ENCODE assay signal across 10 cellular contexts in the genomic region with DNA sequence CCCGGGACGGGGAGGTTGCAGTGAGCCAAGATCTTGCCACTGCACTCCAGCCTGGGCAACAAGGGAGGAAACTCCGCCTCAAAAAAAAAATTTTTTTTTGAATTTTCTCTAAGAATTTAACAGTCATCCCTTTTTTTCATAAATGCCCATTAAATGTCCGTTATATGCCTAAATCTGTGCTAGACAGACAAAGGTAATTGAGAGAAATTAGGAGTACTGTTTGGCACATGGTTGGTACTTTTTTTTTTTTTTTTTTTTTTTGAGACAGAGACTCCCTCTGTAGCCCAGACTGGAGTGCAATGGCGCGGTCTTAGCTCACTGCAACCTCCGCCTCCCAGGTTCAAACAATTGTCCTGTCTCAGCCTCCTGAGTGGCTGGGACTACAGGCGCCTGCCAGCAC. TPM values are rescaled to one million over a fixed set of nuclear protein-coding genes. Genes with fewer than 3 reads are reported as not detected.
DNase-seq lines count a peak whose midpoint lies in the region; ATAC-seq and TF ChIP-seq lines count a peak whose summit lies in the region.
"Had no signal": no experiment of that assay in that cellular context is flagged by ENCODE, and none has a peak within 500 bp of the region (broad histone marks: within the 10 kb centered on the region; RNA-seq: fewer than 3 reads in every experiment).

No MANE protein-coding gene starts in this region.

- CTCF ChIA-PET in A673 (lab: Charles Lee) (no interaction called here), WTC11 (lab: Charles Lee) (no interaction called here)

- no peaks in the 10 kb centered on the region for H3K27me3 ChIP-seq in A673 (replicated peaks; ENCODE audit: insufficient read depth, low read depth, low read length, poor library complexity)
- no peaks in the 10 kb centered on the region for H3K27me3 ChIP-seq in GM23248 (replicated peaks; ENCODE audit: insufficient read depth)
- no peaks in the 10 kb centered on the region for H3K27me3 ChIP-seq in effector memory CD4-positive, alpha-beta T cell (replicated peaks; ENCODE audit: control insufficient read depth, insufficient read depth, low read length, poor library complexity, severe bottlenecking)

- no TSS peak for BruUV-seq in A673 (replicated peaks; lab: Mats Ljungman, UMichigan)

- H3K9me3 Mint-ChIP-seq in WTC11 (no peaks in the 10 kb centered on the region), immature natural killer cell (no peaks in the 10 kb centered on the region)

- H3K4me2 ChIP-seq in GM23248 (ENCODE audit: unreplicated experiment), result peak overlapping the region; percentile 86

- H3K4me3 Mint-ChIP-seq in WTC11, result peak overlapping the region; percentile 88
- H3K4me3 Mint-ChIP-seq in immature natural killer cell, result peak overlapping the region in 3 of 5 donors; percentile 84 to 89 (median 87)

- H3K36me3 ChIP-seq in A673 (ENCODE audit: insufficient read depth, low read length, poor library complexity, severe bottlenecking) (no peaks in the 10 kb centered on the region), GM23248 (ENCODE audit: low read depth) (no peaks in the 10 kb centered on the region)
- no peaks in the 10 kb centered on the region for H3K36me3 ChIP-seq in effector memory CD4-positive, alpha-beta T cell (ENCODE audit: control insufficient read depth, insufficient read depth, low read length)

- 91 to 96% methylated on average over 8 of the region's 8 CpGs for WGBS in GM23248 (ENCODE audit: low coverage in 1 of 2, low lambda C conversion rate in 2 of 2, missing lambda C conversion rate in 2 of 2), 2 experiments

- H3K4me1 Mint-ChIP-seq in WTC11, result peaks cover 15% of the 10 kb centered on the region
- peaks cover 31 to 50% of the 10 kb centered on the region in 2 donors for H3K4me1 Mint-ChIP-seq in immature natural killer cell

- intact Hi-C loops in A673 (cut with micrococcal nuclease; ENCODE audit: unreplicated experiment), result no loop called here

- no peaks in the 10 kb centered on the region for H3K9me3 ChIP-seq in A673 (ENCODE audit: low read depth, low read length, poor library complexity, severe bottlenecking)
- no peaks in the 10 kb centered on the region for H3K9me3 ChIP-seq in GM23248 (ENCODE audit: low read depth)
- H3K9me3 ChIP-seq in effector memory CD4-positive, alpha-beta T cell (ENCODE audit: control insufficient read depth, low read length), result no peaks in the 10 kb centered on the region

- H3K4me3 ChIP-seq in A673 (ENCODE audit: low read depth, low read length, poor library complexity, severe bottlenecking) (peak overlapping the region; percentile 88), GM23248 (peak overlapping the region; percentile 85)
- no peak overlapping the region for H3K4me3 ChIP-seq in effector memory CD4-positive, alpha-beta T cell (ENCODE audit: insufficient read depth, low read depth, low read length, poor library complexity, severe bottlenecking)

- no peaks in the 10 kb centered on the region for H4K20me1 ChIP-seq in GM23248 (ENCODE audit: insufficient read depth)

- H3K9ac ChIP-seq in GM23248, result peak overlapping the region; percentile 95

- peaks cover 70% of the 10 kb centered on the region for H3K79me2 ChIP-seq in GM23248 (ENCODE audit: insufficient read depth)

- no peaks in the 10 kb centered on the region for H3K27me3 Mint-ChIP-seq in WTC11 (ENCODE audit: low read depth)
- H3K27me3 Mint-ChIP-seq in immature natural killer cell (ENCODE audit: low read depth in 3 of 3), result peaks cover 6 to 21% (median 11%) of the 10 kb centered on the region in 3 donors

- no peaks in the 10 kb centered on the region for H3K9me2 ChIP-seq in GM23248 (ENCODE audit: insufficient read depth)

- H3F3A ChIP-seq in GM23248 (ENCODE audit: insufficient read depth), result peaks cover 13% of the 10 kb centered on the region; the same call in 1 of the 2 replicates

- H3K27ac Mint-ChIP-seq in WTC11 (no peak overlapping the region), immature natural killer cell (no peak overlapping the region)

- no peak overlapping the region for H3K27ac ChIP-seq in A673 (ENCODE audit: low read depth, low read length, poor library complexity, severe bottlenecking)
- H3K27ac ChIP-seq in GM23248, result no peak overlapping the region
- H3K27ac ChIP-seq in effector memory CD4-positive, alpha-beta T cell (ENCODE audit: insufficient read depth, low read length, poor library complexity, severe bottlenecking), result no peak overlapping the region

- in situ Hi-C loops in GM23248 (cut with MboI), result no loop called here

- TF ChIP-seq CTCF in A673 (conservative IDR thresholded peaks at IDR 0.05; ENCODE audit: low read depth, low read length) (no peak), WTC11 (IDR thresholded peaks at IDR 0.05) (no peak)

- peaks cover 5% of the 10 kb centered on the region for H3K4me1 ChIP-seq in A673 (ENCODE audit: insufficient read depth, low read length, poor library complexity, severe bottlenecking)
- peaks cover 32% of the 10 kb centered on the region for H3K4me1 ChIP-seq in GM23248 (ENCODE audit: insufficient read depth)
- H3K4me1 ChIP-seq in effector memory CD4-positive, alpha-beta T cell (ENCODE audit: control insufficient read depth, insufficient read depth, low read length, poor library complexity, severe bottlenecking), result peaks cover 17% of the 10 kb centered on the region

- H2AFZ ChIP-seq in GM23248, result no peak overlapping the region

- H3K36me3 Mint-ChIP-seq in WTC11 (no peaks in the 10 kb centered on the region), immature natural killer cell (no peaks in the 10 kb centered on the region)

- POLR2A ChIA-PET in A673 (lab: Charles Lee; ENCODE audit: low non-redundant PET) (no interaction called here), WTC11 (lab: Charles Lee) (interaction anchor here (0.6 kb wide), 1 partner anchor 33 kb away, joined by 3 read pairs; no protein-coding TSS in a partner anchor)

- no peak for ATAC-seq in WTC11
- no peak for ATAC-seq in HG03280 (IDR thresholded peaks at IDR 0.05; ENCODE audit: unreplicated experiment)

- no peak for DNase-seq in A673 (ENCODE audit: low spot score)
- no peak for DNase-seq in GM23248
- no peak for DNase-seq in WTC11 (ENCODE audit: low spot score)
- no peak for DNase-seq in immature natural killer cell
- DNase-seq in effector memory CD4-positive, alpha-beta T cell, result no peak
- no peak for DNase-seq in NCI-H524 (lab: John Stamatoyannopoulos, UW)
- no peak for DNase-seq in occipital lobe (lab: John Stamatoyannopoulos, UW)
- DNase-seq: cerebellar nuclear complex, NCI-H1092 had no signal

TF ChIP-seq in WTC11, 78 proteins besides CTCF, POLR2A, EP300 and RAD21:
- TF ChIP-seq NR3C1 (CRISPR knock-in tag; conservative IDR thresholded peaks at IDR 0.05; ENCODE audit: low read depth), result no peak
- TF ChIP-seq, protein P1, sequence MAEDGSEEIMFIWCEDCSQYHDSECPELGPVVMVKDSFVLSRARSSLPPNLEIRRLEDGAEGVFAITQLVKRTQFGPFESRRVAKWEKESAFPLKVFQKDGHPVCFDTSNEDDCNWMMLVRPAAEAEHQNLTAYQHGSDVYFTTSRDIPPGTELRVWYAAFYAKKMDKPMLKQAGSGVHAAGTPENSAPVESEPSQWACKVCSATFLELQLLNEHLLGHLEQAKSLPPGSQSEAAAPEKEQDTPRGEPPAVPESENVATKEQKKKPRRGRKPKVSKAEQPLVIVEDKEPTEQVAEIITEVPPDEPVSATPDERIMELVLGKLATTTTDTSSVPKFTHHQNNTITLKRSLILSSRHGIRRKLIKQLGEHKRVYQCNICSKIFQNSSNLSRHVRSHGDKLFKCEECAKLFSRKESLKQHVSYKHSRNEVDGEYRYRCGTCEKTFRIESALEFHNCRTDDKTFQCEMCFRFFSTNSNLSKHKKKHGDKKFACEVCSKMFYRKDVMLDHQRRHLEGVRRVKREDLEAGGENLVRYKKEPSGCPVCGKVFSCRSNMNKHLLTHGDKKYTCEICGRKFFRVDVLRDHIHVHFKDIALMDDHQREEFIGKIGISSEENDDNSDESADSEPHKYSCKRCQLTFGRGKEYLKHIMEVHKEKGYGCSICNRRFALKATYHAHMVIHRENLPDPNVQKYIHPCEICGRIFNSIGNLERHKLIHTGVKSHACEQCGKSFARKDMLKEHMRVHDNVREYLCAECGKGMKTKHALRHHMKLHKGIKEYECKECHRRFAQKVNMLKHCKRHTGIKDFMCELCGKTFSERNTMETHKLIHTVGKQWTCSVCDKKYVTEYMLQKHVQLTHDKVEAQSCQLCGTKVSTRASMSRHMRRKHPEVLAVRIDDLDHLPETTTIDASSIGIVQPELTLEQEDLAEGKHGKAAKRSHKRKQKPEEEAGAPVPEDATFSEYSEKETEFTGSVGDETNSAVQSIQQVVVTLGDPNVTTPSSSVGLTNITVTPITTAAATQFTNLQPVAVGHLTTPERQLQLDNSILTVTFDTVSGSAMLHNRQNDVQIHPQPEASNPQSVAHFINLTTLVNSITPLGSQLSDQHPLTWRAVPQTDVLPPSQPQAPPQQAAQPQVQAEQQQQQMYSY (CRISPR knock-in tag; IDR thresholded peaks at IDR 0.05), result no peak
- no peak for TF ChIP-seq ETV6 (CRISPR knock-in tag; IDR thresholded peaks at IDR 0.05)
- no peak for TF ChIP-seq EMX1 (CRISPR knock-in tag; IDR thresholded peaks at IDR 0.05)

RNA-seq across cellular contexts. Expression of a gene that starts 1.7 kb away (rescaled TPM):
- total RNA-seq in A673 (2021) (110 and 115 TPM in 2 replicates), WTC11 (2021) (81.0 to 90.7 TPM (median 84.5 TPM) in 3 replicates), occipital lobe (173 TPM)
- 132 and 165 TPM in 2 replicates for total RNA-seq in GM23248 (2014; rRNA removed; shearing (Covaris generic))
- polyA plus RNA-seq in GM23248 (2016; fragmentation: Nextera tagmentation; extraction: Ambion mirVana) (183 and 184 TPM in 2 replicates), immature natural killer cell (100 to 1,000 TPM; 160 to 283 (median 172) TPM)

RNA-seq across cellular contexts. Expression of a gene that starts 4.9 kb away (rescaled TPM):
- total RNA-seq in A673 (2021), result 87.0 and 88.5 TPM in 2 replicates
- total RNA-seq in GM23248 (2014; rRNA removed; shearing (Covaris generic)), result 35.8 and 58.0 TPM in 2 replicates
- 16.1 and 16.4 TPM in 2 replicates for polyA plus RNA-seq in GM23248 (2016; fragmentation: Nextera tagmentation; extraction: Ambion mirVana)
- total RNA-seq in WTC11 (2021), result 79.1 to 84.5 TPM (median 83.5 TPM) in 3 replicates
- polyA plus RNA-seq in immature natural killer cell, result 1 to 10 TPM; 1.5 to 6.8 (median 2.9) TPM
- total RNA-seq in occipital lobe, result 23.9 TPM

RNA-seq across cellular contexts. Expression of a gene that starts 33.3 kb away (rescaled TPM):
- total RNA-seq in A673 (2021) (35.2 and 39.6 TPM in 2 replicates), WTC11 (2021) (21.4 to 24.2 TPM (median 21.8 TPM) in 3 replicates), occipital lobe (29.5 TPM)
- total RNA-seq in GM23248 (2014; rRNA removed; shearing (Covaris generic)), result 18.1 and 20.2 TPM in 2 replicates
- polyA plus RNA-seq in GM23248 (2016; fragmentation: Nextera tagmentation; extraction: Ambion mirVana) (11.5 and 12.8 TPM in 2 replicates), immature natural killer cell (10 to 100 TPM in 1 of 3 donors, 1 to 10 TPM in 2; 3.8 to 13.5 (median 6.3) TPM)
